8 cellular contexts compared by ENCODE assay signal in genomic region chr3:98593046-98593936, GRCh38. TPM values are rescaled to one million over a fixed set of nuclear protein-coding genes. Genes with fewer than 3 reads are reported as not detected.
DNase-seq lines count a peak whose midpoint lies in the region; ATAC-seq, FAIRE-seq and TF ChIP-seq lines count a peak whose summit lies in the region.

CPOX (minus strand) TSS chr3:98593611; CDS start chr3:98593504, 107 bp downstream.

- peak within 1 kb of the TSS; percentile 53 for H2AFZ ChIP-seq in smooth muscle cell (ENCODE audit: low read depth)

- WGBS in smooth muscle cell (ENCODE audit: low lambda C conversion rate): under 1% methylated on average over 74 of the region's 84 CpGs

- peak within 1 kb of the TSS; percentile 11 for H3K9ac ChIP-seq in smooth muscle cell (ENCODE audit: low read depth)

- H3K9me3 ChIP-seq in A673 (ENCODE audit: low read depth, low read length, poor library complexity, severe bottlenecking) (no peaks in the 10 kb centered on the region), WERI-Rb-1 (ENCODE audit: severe bottlenecking) (no peaks in the 10 kb centered on the region), smooth muscle cell (replicated peaks; ENCODE audit: low read depth) (no peaks in the 10 kb centered on the region)

- peak within 1 kb of the TSS; percentile 64 for H3K27ac ChIP-seq in A673 (ENCODE audit: low read depth, low read length, poor library complexity, severe bottlenecking)
- H3K27ac ChIP-seq in WERI-Rb-1: peak within 1 kb of the TSS; percentile 41; the same call in 1 of the 2 replicates
- H3K27ac ChIP-seq in smooth muscle cell (ENCODE audit: low read depth): peak within 1 kb of the TSS; percentile 27

- no peaks in the 10 kb centered on the region for H3K79me2 ChIP-seq in smooth muscle cell (ENCODE audit: low read depth)

- FAIRE-seq in bronchial epithelial cell (lab: Jason Lieb, UNC): no peak

- BruUV-seq in A673 (replicated peaks; lab: Mats Ljungman, UMichigan): no TSS peak

- intact Hi-C loops in A673 (cut with micrococcal nuclease; ENCODE audit: unreplicated experiment): no loop called here

- H3K4me2 ChIP-seq in smooth muscle cell: peak within 1 kb of the TSS; percentile 92

- TF ChIP-seq CTCF in A673 (conservative IDR thresholded peaks at IDR 0.05; ENCODE audit: low read depth, low read length): no peak
- TF ChIP-seq CTCF in WERI-Rb-1 (IDR thresholded peaks at IDR 0.05; ENCODE audit: low read depth, low read length): no peak
- TF ChIP-seq CTCF in bronchial epithelial cell (IDR thresholded peaks at IDR 0.05; ENCODE audit: insufficient read depth, low read length, severe bottlenecking): no peak
- TF ChIP-seq CTCF in smooth muscle cell (IDR thresholded peaks at IDR 0.05; ENCODE audit: borderline replicate concordance, insufficient read depth, poor library complexity, severe bottlenecking): no peak

- H4K20me1 ChIP-seq in smooth muscle cell (ENCODE audit: low read depth): peaks cover 19% of the 10 kb centered on the region

- no peaks in the 10 kb centered on the region for H3F3A ChIP-seq in smooth muscle cell (ENCODE audit: low read depth)

- CTCF ChIA-PET in A673 (lab: Charles Lee): no interaction called here

- no peaks in the 10 kb centered on the region for H3K27me3 ChIP-seq in A673 (replicated peaks; ENCODE audit: insufficient read depth, low read depth, low read length, poor library complexity)
- no peaks in the 10 kb centered on the region for H3K27me3 ChIP-seq in WERI-Rb-1 (ENCODE audit: insufficient read depth, low read depth, severe bottlenecking)
- H3K27me3 ChIP-seq in bronchial epithelial cell (ENCODE audit: control insufficient read depth, insufficient read depth, low read length): no peaks in the 10 kb centered on the region
- H3K27me3 ChIP-seq in smooth muscle cell (ENCODE audit: low read depth): no peaks in the 10 kb centered on the region

- H3K4me1 ChIP-seq in A673 (ENCODE audit: insufficient read depth, low read length, poor library complexity, severe bottlenecking) (peaks cover 5% of the 10 kb centered on the region), smooth muscle cell (ENCODE audit: low read depth) (peaks cover 5% of the 10 kb centered on the region)

- DNase-seq in A673 (ENCODE audit: low spot score) (peak; percentile 94), NCI-H2171 (lab: John Stamatoyannopoulos, UW) (peak; percentile 88), WERI-Rb-1 (peak; percentile 90), bronchial epithelial cell (ENCODE audit: low read depth) (peak; percentile 87), iPS-NIHi7 (ENCODE audit: extremely low spot score) (peak; percentile 86), smooth muscle cell (lab: John Stamatoyannopoulos, UW; ENCODE audit: unreplicated experiment) (peak; percentile 59)

- H3K36me3 ChIP-seq in A673 (ENCODE audit: insufficient read depth, low read length, poor library complexity, severe bottlenecking) (peaks cover 11% of the 10 kb centered on the region), WERI-Rb-1 (peaks cover 18% of the 10 kb centered on the region), bronchial epithelial cell (ENCODE audit: control insufficient read depth, insufficient read depth, low read length) (peaks cover 3% of the 10 kb centered on the region), smooth muscle cell (ENCODE audit: low read depth) (no peaks in the 10 kb centered on the region)

- POLR2A ChIA-PET in A673 (lab: Charles Lee; ENCODE audit: low non-redundant PET): no interaction called here

- peak; percentile 94 for ATAC-seq in GM18861 (IDR thresholded peaks at IDR 0.05; ENCODE audit: unreplicated experiment)
- peak; percentile 96 for ATAC-seq in HG03095 (IDR thresholded peaks at IDR 0.05; ENCODE audit: unreplicated experiment)

- peak within 1 kb of the TSS; percentile 80 for H3K4me3 ChIP-seq in A673 (ENCODE audit: low read depth, low read length, poor library complexity, severe bottlenecking)
- peak within 1 kb of the TSS; percentile 55 for H3K4me3 ChIP-seq in WERI-Rb-1 (ENCODE audit: low read depth, low read length)
- peak within 1 kb of the TSS; percentile 79 for H3K4me3 ChIP-seq in bronchial epithelial cell (ENCODE audit: low read depth, low read length)
- peak within 1 kb of the TSS; percentile 75 for H3K4me3 ChIP-seq in smooth muscle cell

RNA-seq across cellular contexts. Expression of gene CPOX, which starts in this region (rescaled TPM):
- total RNA-seq in A673 (2021) (25.8 and 27.7 TPM in 2 replicates), bronchial epithelial cell (22.7 and 36.1 TPM in 2 replicates), smooth muscle cell (42.8 and 44.8 TPM in 2 replicates)
- polyA plus RNA-seq in smooth muscle cell: 19.3 and 25.8 TPM in 2 replicates

Comparison
In these comparisons a context has a peak if more than half of its experiments do, and no peak if none do; other contexts are left out.
1. Peak in every context shown above with its lines: DNase-seq, ATAC-seq, H3K4me3 ChIP-seq and H3K27ac ChIP-seq.